ENCODE assay signal across 8 cellular contexts in the genomic region with DNA sequence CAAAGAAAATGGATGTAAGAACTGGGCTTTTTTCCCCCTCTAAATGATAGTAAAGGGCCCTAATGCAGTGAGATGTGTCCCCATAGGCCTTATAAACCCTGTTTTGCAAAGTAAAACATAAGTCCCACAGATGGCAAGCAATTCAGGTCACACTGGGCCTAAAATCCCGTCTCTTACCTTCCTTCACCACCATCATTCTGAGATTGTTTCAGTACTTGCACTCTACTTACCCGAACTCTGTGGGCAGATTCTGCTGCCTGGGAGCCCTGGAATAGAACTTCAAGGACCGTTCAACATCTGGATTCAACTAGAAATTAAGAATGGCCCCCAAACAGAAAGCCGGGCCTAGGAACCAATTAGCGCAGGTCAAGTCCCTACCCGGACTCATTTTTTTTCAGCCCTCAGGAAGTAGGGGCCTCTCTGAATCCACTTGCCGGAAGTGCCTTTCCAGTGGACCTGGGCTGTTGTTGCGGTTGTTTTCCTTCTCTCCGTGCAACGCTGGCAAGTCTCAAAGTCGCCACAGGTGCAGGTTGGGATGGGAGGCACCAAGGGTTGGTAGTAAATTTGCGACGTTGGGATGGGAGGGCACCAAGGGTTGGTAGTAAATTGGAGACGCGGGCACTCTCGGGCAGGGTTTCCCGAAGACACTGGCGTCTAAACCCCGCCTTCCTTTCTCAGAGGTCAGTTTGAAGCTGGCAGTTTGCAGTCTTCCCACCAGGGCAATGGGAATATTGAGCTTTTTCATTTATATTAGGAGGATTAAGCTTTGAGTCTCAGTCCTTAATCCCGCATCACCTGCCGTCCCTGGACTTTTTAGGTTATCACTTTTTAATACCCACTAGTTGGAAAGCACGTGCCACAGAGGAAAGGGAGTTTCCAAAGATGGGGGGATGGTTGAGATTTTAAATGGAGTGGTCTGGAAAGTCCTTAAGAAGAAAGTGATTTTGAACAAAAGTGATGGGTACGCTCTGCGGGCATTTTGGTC.
DNase-seq lines count a peak whose midpoint lies in the region; ATAC-seq and TF ChIP-seq lines count a peak whose summit lies in the region.

A gene with protein sequence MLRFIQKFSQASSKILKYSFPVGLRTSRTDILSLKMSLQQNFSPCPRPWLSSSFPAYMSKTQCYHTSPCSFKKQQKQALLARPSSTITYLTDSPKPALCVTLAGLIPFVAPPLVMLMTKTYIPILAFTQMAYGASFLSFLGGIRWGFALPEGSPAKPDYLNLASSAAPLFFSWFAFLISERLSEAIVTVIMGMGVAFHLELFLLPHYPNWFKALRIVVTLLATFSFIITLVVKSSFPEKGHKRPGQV (plus strand): TSS at position 429 of the 985 bp plus-strand sequence. CDS start 2,888 bp downstream, outside the sequence.

- ATAC-seq in GM19395 (IDR thresholded peaks at IDR 0.05; ENCODE audit: unreplicated experiment) (peak; percentile 31), HG02938 (IDR thresholded peaks at IDR 0.05; ENCODE audit: unreplicated experiment) (no peak)

- H3K4me3 ChIP-seq in AG04449 (ENCODE audit: low read depth, low read length), result peak within 1 kb of the TSS; percentile 96

- DNase-seq in AG04449 (ENCODE audit: low read depth, low spot score) (peak; percentile 53), NCI-H2081 treated with DMSO at 0.1 percent for 48 hours (lab: John Stamatoyannopoulos, UW) (peak; percentile 72), T-helper 9 cell (peak; percentile 60), astrocyte of the hippocampus (ENCODE audit: low read depth, low spot score) (peak; percentile 91), hippocampal formation (lab: John Stamatoyannopoulos, UW) (peak; percentile 66 to 82), retina (peak; percentile 93)

- TF ChIP-seq CTCF in AG04449 (IDR thresholded peaks at IDR 0.05; ENCODE audit: insufficient read depth, low read length, missing control alignments), result no peak

- POLR2A ChIA-PET in AG04449 (lab: Yijun Ruan, JAX), result interaction anchor here (0.6 to 1.0 kb wide), 3 partner anchors 9 to 156 kb away, joined by 3 to 4 read pairs (median 3); no protein-coding TSS in a partner anchor

- CTCF ChIA-PET in AG04449 (lab: Yijun Ruan, JAX), result interaction anchor here (1.0 kb wide), 2 partner anchors 9 to 10 kb away, joined by 3 to 5 read pairs; no protein-coding TSS in a partner anchor
